In the genomic region with DNA sequence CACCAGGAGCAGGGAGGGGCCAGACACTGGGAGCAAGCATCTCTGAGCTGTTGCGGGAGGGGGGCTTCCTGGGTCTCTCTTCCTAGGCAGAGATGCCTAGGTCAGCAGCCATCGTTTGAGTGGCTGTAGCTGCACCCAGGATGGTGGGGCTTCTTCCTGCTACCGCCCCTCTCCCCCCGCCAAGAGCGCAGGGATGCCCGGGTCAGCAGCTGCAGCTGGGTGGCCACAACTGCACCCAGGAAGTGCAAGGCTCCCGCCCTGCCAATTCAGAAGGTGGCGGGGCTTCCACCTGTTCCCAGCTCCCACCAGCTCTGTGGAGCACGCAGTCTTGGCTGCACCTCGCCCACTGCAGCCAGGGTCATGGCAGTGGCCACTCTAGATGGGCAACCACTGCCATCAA, we compare ENCODE assay signal across 35 cellular contexts. TPM values are rescaled to one million over a fixed set of nuclear protein-coding genes. Genes with fewer than 3 reads are reported as not detected.
"Had no signal": no experiment of that assay in that cellular context is flagged by ENCODE, and none has a peak within 500 bp of the region (broad histone marks: within the 10 kb centered on the region; RNA-seq: fewer than 3 reads in every experiment).

No MANE protein-coding gene starts in this region.

- H3K9me3 Mint-ChIP-seq: activated B cell treated with CpG ODN at 0.5 μM for 24 hours; activated CD4-positive, alpha-beta memory T cell treated with anti-CD3 and anti-CD28 coated beads, Interleukin-2, amount 10 ng/mL, durations not matched to agents 7 days and 5 days; activated CD4-positive, alpha-beta T cell treated with anti-CD3 and anti-CD28 coated beads, Interleukin-2, amount 10 ng/mL, durations not matched to agents 24 days and 14 days; activated naive CD4-positive, alpha-beta T cell treated with anti-CD3 and anti-CD28 coated beads, Interleukin-2, amount 10 ng/mL, durations not matched to agents 7 days and 5 days; activated naive CD4-positive, alpha-beta T cell treated with anti-CD3 and anti-CD28 coated beads, Interleukin-2, amount 50 U/mL, for 24 hours; activated naive CD8-positive, alpha-beta T cell treated with anti-CD3 and anti-CD28 coated beads, Interleukin-2, amount 10 ng/mL, durations not matched to agents 7 days and 5 days; activated naive CD8-positive, alpha-beta T cell treated with anti-CD3 and anti-CD28 coated beads, Interleukin-2, amount 50 U/mL, for 24 hours; activated T-cell treated with anti-CD3 and anti-CD28 coated beads, Interleukin-2, amount 50 U/mL, for 24 hours; activated T-helper 2 cell treated with anti-CD3 and anti-CD28 coated beads, Interferon-gamma antibody, Interleukin-2, Interleukin-4, amounts not matched to agents 10 μg/mL and 5 μg/mL and 100 μg/mL, durations not matched to agents 14 hours and 24 hours and 36 hours; central memory CD8-positive, alpha-beta T cell; T-helper 1 cell treated with Interleukin-12 subunit alpha and Interleukin-12 subunit beta and Interleukin-4 antibody, amounts not matched to agents 30 μg/mL and 1 μg/mL, for 36 hours; T-helper 2 cell treated with Interferon-gamma antibody and Interleukin-4, amounts not matched to agents 5 μg/mL and 100 μg/mL, for 36 hours had no signal

- H3K4me1 Mint-ChIP-seq: activated B cell treated with CpG ODN at 0.5 μM for 24 hours; activated CD4-positive, alpha-beta memory T cell treated with anti-CD3 and anti-CD28 coated beads, Interleukin-2, amount 10 ng/mL, durations not matched to agents 7 days and 5 days; activated CD8-positive, alpha-beta memory T cell treated with anti-CD3 and anti-CD28 coated beads, Interleukin-2, amount 10 ng/mL, durations not matched to agents 7 days and 5 days; activated naive CD4-positive, alpha-beta T cell treated with anti-CD3 and anti-CD28 coated beads, Interleukin-2, amount 10 ng/mL, durations not matched to agents 7 days and 5 days; activated naive CD8-positive, alpha-beta T cell treated with anti-CD3 and anti-CD28 coated beads, Interleukin-2, amount 50 U/mL, for 24 hours; brain had no signal

- H3K9me3 ChIP-seq: ascending aorta had no signal

- DNase-seq: activated B cell treated with CpG ODN at 0.5 μM for 24 hours; activated CD4-positive, alpha-beta memory T cell treated with anti-CD3 and anti-CD28 coated beads, Interleukin-2, amount 10 ng/mL, durations not matched to agents 7 days and 5 days; activated CD4-positive, alpha-beta T cell treated with anti-CD3 and anti-CD28 coated beads for 4 hours; activated CD4-positive, alpha-beta T cell treated with anti-CD3 and anti-CD28 coated beads, Interleukin-2, amount 10 ng/mL, durations not matched to agents 24 days and 14 days; activated CD4-positive, alpha-beta T cell treated with anti-CD3 and anti-CD28 coated beads, Interleukin-2, amount 50 U/mL, for 1 hour; activated CD4-positive, alpha-beta T cell treated with anti-CD3 and anti-CD28 coated beads, Interleukin-2, amount 50 U/mL, for 4 hours; activated CD4-positive, CD25-positive, alpha-beta regulatory T cell treated with anti-CD3 and anti-CD28 coated beads, Interleukin-2, amount 50 U/mL, for 72 hours; activated CD8-positive, alpha-beta memory T cell treated with anti-CD3 and anti-CD28 coated beads for 24 hours; activated CD8-positive, alpha-beta memory T cell treated with anti-CD3 and anti-CD28 coated beads, Interleukin-2, amount 10 ng/mL, durations not matched to agents 7 days and 5 days; activated CD8-positive, alpha-beta memory T cell treated with anti-CD3 and anti-CD28 coated beads, Interleukin-2, amount 50 U/mL, for 48 hours; activated CD8-positive, alpha-beta T cell treated with anti-CD3 and anti-CD28 coated beads, Interleukin-2, amount 10 ng/mL, durations not matched to agents 7 days and 5 days; activated effector memory CD4-positive, alpha-beta T cell treated with Interleukin-2 at 50 U/mL for 16 hours; activated gamma-delta T cell; activated naive CD4-positive, alpha-beta T cell treated with anti-CD3 and anti-CD28 coated beads, Interleukin-2, amount 10 ng/mL, durations not matched to agents 7 days and 5 days; activated naive CD4-positive, alpha-beta T cell treated with Interleukin-2 at 50 U/mL for 16 hours; activated naive CD8-positive, alpha-beta T cell treated with anti-CD3 and anti-CD28 coated beads, Interleukin-2, amount 10 ng/mL, durations not matched to agents 7 days and 5 days; activated naive CD8-positive, alpha-beta T cell treated with anti-CD3 and anti-CD28 coated beads, Interleukin-2, amount 50 U/mL, for 24 hours; activated T-cell treated with anti-CD3 and anti-CD28 coated beads, Interleukin-2, amount 50 U/mL, for 24 hours; activated T-cell treated with anti-CD3 and anti-CD28 coated beads, Interleukin-2, amount 50 U/mL, for 48 hours; amygdala; anterior cingulate cortex; caudate nucleus; cerebellar nuclear complex; T-helper 2 cell; T-helper 9 cell had no signal

- H3K4me1 ChIP-seq: ascending aorta had no signal

- H3K4me3 Mint-ChIP-seq: activated B cell treated with CpG ODN at 0.5 μM for 24 hours; activated CD4-positive, alpha-beta memory T cell treated with anti-CD3 and anti-CD28 coated beads, Interleukin-2, amount 10 ng/mL, durations not matched to agents 7 days and 5 days; activated CD4-positive, alpha-beta T cell treated with anti-CD3 and anti-CD28 coated beads, Interleukin-2, amount 10 ng/mL, durations not matched to agents 24 days and 14 days; activated CD8-positive, alpha-beta memory T cell treated with anti-CD3 and anti-CD28 coated beads, Interleukin-2, amount 10 ng/mL, durations not matched to agents 7 days and 5 days; activated CD8-positive, alpha-beta T cell treated with anti-CD3 and anti-CD28 coated beads, Interleukin-2, amount 10 ng/mL, durations not matched to agents 7 days and 5 days; activated naive CD4-positive, alpha-beta T cell treated with anti-CD3 and anti-CD28 coated beads, Interleukin-2, amount 10 ng/mL, durations not matched to agents 7 days and 5 days; activated naive CD4-positive, alpha-beta T cell treated with anti-CD3 and anti-CD28 coated beads, Interleukin-2, amount 50 U/mL, for 24 hours; activated naive CD8-positive, alpha-beta T cell; activated naive CD8-positive, alpha-beta T cell treated with anti-CD3 and anti-CD28 coated beads, Interleukin-2, amount 10 ng/mL, durations not matched to agents 7 days and 5 days; activated naive CD8-positive, alpha-beta T cell treated with anti-CD3 and anti-CD28 coated beads, Interleukin-2, amount 50 U/mL, for 24 hours; activated T-cell treated with anti-CD3 and anti-CD28 coated beads, Interleukin-2, amount 50 U/mL, for 24 hours; brain; central memory CD8-positive, alpha-beta T cell; T-helper 1 cell treated with Interleukin-12 subunit alpha and Interleukin-12 subunit beta and Interleukin-4 antibody, amounts not matched to agents 30 μg/mL and 1 μg/mL, for 36 hours; T-helper 2 cell treated with Interferon-gamma antibody and Interleukin-4, amounts not matched to agents 5 μg/mL and 100 μg/mL, for 36 hours had no signal

- H3K27me3 ChIP-seq: ascending aorta, cardiac muscle cell had no signal

- ATAC-seq: activated CD8-positive, alpha-beta memory T cell treated with anti-CD3 and anti-CD28 coated beads, Interleukin-2, amount 10 ng/mL, durations not matched to agents 7 days and 5 days; activated CD8-positive, alpha-beta T cell treated with anti-CD3 and anti-CD28 coated beads, Interleukin-2, amount 10 ng/mL, durations not matched to agents 7 days and 5 days; activated naive CD8-positive, alpha-beta T cell treated with anti-CD3 and anti-CD28 coated beads, Interleukin-2, amount 50 U/mL, for 24 hours had no signal

- H3K4me3 ChIP-seq: ascending aorta, cardiac muscle cell had no signal

- H3K27me3 Mint-ChIP-seq: activated B cell treated with CpG ODN at 0.5 μM for 24 hours; activated CD4-positive, alpha-beta memory T cell treated with anti-CD3 and anti-CD28 coated beads, Interleukin-2, amount 10 ng/mL, durations not matched to agents 7 days and 5 days; activated CD4-positive, alpha-beta T cell treated with anti-CD3 and anti-CD28 coated beads, Interleukin-2, amount 10 ng/mL, durations not matched to agents 24 days and 14 days; activated CD8-positive, alpha-beta memory T cell treated with anti-CD3 and anti-CD28 coated beads, Interleukin-2, amount 10 ng/mL, durations not matched to agents 7 days and 5 days; activated naive CD4-positive, alpha-beta T cell treated with anti-CD3 and anti-CD28 coated beads, Interleukin-2, amount 10 ng/mL, durations not matched to agents 7 days and 5 days; activated naive CD4-positive, alpha-beta T cell treated with anti-CD3 and anti-CD28 coated beads, Interleukin-2, amount 50 U/mL, for 24 hours; activated naive CD8-positive, alpha-beta T cell; activated naive CD8-positive, alpha-beta T cell treated with anti-CD3 and anti-CD28 coated beads, Interleukin-2, amount 10 ng/mL, durations not matched to agents 7 days and 5 days; activated naive CD8-positive, alpha-beta T cell treated with anti-CD3 and anti-CD28 coated beads, Interleukin-2, amount 50 U/mL, for 24 hours; activated T-cell treated with anti-CD3 and anti-CD28 coated beads, Interleukin-2, amount 50 U/mL, for 24 hours; brain; central memory CD8-positive, alpha-beta T cell had no signal

- H3K27ac ChIP-seq: ascending aorta, cardiac muscle cell, VCaP had no signal

- H3K27ac Mint-ChIP-seq: activated B cell treated with CpG ODN at 0.5 μM for 24 hours; activated CD4-positive, alpha-beta memory T cell treated with anti-CD3 and anti-CD28 coated beads, Interleukin-2, amount 10 ng/mL, durations not matched to agents 7 days and 5 days; activated CD4-positive, alpha-beta T cell treated with anti-CD3 and anti-CD28 coated beads, Interleukin-2, amount 10 ng/mL, durations not matched to agents 24 days and 14 days; activated CD8-positive, alpha-beta memory T cell treated with anti-CD3 and anti-CD28 coated beads, Interleukin-2, amount 10 ng/mL, durations not matched to agents 7 days and 5 days; activated naive CD4-positive, alpha-beta T cell treated with anti-CD3 and anti-CD28 coated beads, Interleukin-2, amount 10 ng/mL, durations not matched to agents 7 days and 5 days; activated naive CD4-positive, alpha-beta T cell treated with anti-CD3 and anti-CD28 coated beads, Interleukin-2, amount 50 U/mL, for 24 hours; activated naive CD8-positive, alpha-beta T cell; activated naive CD8-positive, alpha-beta T cell treated with anti-CD3 and anti-CD28 coated beads, Interleukin-2, amount 10 ng/mL, durations not matched to agents 7 days and 5 days; activated naive CD8-positive, alpha-beta T cell treated with anti-CD3 and anti-CD28 coated beads, Interleukin-2, amount 50 U/mL, for 24 hours; activated T-helper 2 cell treated with anti-CD3 and anti-CD28 coated beads, Interferon-gamma antibody, Interleukin-2, Interleukin-4, amounts not matched to agents 10 μg/mL and 5 μg/mL and 100 μg/mL, durations not matched to agents 14 hours and 24 hours and 36 hours; brain; T-helper 1 cell treated with Interleukin-12 subunit alpha and Interleukin-12 subunit beta and Interleukin-4 antibody, amounts not matched to agents 30 μg/mL and 1 μg/mL, for 36 hours; T-helper 2 cell treated with Interferon-gamma antibody and Interleukin-4, amounts not matched to agents 5 μg/mL and 100 μg/mL, for 36 hours had no signal

RNA-seq across cellular contexts. Expression of a gene that starts 47.8 kb away (rescaled TPM):
- total RNA-seq: activated CD4-positive, alpha-beta memory T cell treated with anti-CD3 and anti-CD28 coated beads, Interleukin-2, amount 10 ng/mL, durations not matched to agents 7 days and 5 days; activated CD8-positive, alpha-beta memory T cell treated with anti-CD3 and anti-CD28 coated beads, Interleukin-2, amount 10 ng/mL, durations not matched to agents 7 days and 5 days; ascending aorta had no signal
